ENCODE assay signal across 7 cellular contexts in the genomic region with DNA sequence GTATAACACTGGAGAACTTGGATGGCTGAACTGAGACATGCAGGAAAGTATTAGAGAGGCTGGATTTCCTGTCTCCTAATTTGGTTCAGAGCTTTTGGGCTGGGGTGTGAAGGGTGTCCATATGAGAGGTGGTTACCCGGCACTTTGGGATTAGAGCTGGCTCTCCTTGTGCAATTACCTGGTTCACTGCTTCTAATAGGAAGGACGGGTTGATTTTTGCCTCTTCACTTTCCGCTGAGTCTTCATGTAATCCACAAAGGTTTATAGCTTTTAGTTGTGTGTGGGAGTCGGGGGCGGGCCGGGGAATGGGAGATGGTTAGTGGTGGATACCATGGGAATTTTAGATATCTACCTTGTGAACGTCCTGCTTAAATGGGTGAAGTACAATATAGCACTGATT.
"Had no signal": no experiment of that assay in that cellular context is flagged by ENCODE, and none has a peak within 500 bp of the region (broad histone marks: within the 10 kb centered on the region; RNA-seq: fewer than 3 reads in every experiment).

No MANE protein-coding gene starts in this region.

- FAIRE-seq: HepG2, HTR-8/SVneo, K562 had no signal

- H3K4me3 ChIP-seq: K562 had no signal

- H3K27ac ChIP-seq: HL-60 had no signal

- DNase-seq: IMR-90, KBM-7, KG1 had no signal

- ATAC-seq: HepG2, K562 had no signal
